Comparison of ENCODE assay signal across 1 cellular context in genomic region chr17:56978441-56979090, GRCh38.
A peak's percentile ranks its signal among the peaks of the same experiment; 100 is the strongest.
TF ChIP-seq lines count a peak whose summit lies in the region.

No MANE protein-coding gene starts in this region.

TF ChIP-seq in HepG2, 621 proteins besides CTCF, POLR2A, EP300 and RAD21:
- TF ChIP-seq ZBTB20 (CRISPR knock-in tag; IDR thresholded peaks at IDR 0.05; ENCODE audit: borderline replicate concordance, low read depth) (0 out of 2 replicates have a peak, but pooled peaks have one; percentile 20), ZNF362 (CRISPR knock-in tag; IDR thresholded peaks at IDR 0.05; ENCODE audit: borderline replicate concordance) (peak; percentile 1; the same call in 1 of the 2 replicates), NFE2L2 (IDR thresholded peaks at IDR 0.05; ENCODE audit: low read length) (peak; percentile 73), SOX13 (IDR thresholded peaks at IDR 0.05) (no peak), SOX13 (CRISPR knock-in tag; conservative IDR thresholded peaks at IDR 0.05 in 1 of 2, IDR thresholded peaks at IDR 0.05 in 1 of 2) (0 out of 4 replicates have a peak, but pooled peaks of 1 of the 2 experiments have one; percentile 26), ZNF567 (CRISPR knock-in tag; IDR thresholded peaks at IDR 0.05; ENCODE audit: borderline replicate concordance) (no peak), CC2D1A (CRISPR knock-in tag; IDR thresholded peaks at IDR 0.05) (no peak), ZNF598 (CRISPR knock-in tag; IDR thresholded peaks at IDR 0.05; ENCODE audit: borderline replicate concordance) (no peak)
TF ChIP-seq in HepG2: peak in this region for 4.
